Comparison of ENCODE assay signal across 1 cellular context in the genomic region with DNA sequence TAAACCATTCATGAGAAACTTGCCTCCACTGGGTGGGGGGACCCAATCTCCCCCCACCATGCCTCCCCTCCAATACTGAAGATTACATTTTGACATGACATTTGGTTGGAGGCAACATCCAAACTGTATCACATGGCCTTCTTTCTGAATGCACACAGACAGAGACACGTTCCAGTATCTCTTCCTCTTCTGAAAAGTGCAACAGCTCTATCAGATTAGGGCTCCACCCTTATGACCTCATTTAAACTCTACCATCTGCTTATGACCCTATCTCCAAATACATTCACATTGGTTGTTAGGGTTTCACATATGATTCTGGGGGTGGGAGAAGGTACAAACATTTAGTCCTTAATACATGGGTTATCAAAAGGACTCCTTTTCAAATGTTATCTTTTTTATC.
TF ChIP-seq lines count a peak whose summit lies in the region.

No MANE protein-coding gene starts in this region.

TF ChIP-seq in K562, 482 proteins besides CTCF, POLR2A, EP300 and RAD21 (continued from another document):
- TF ChIP-seq, protein P1, sequence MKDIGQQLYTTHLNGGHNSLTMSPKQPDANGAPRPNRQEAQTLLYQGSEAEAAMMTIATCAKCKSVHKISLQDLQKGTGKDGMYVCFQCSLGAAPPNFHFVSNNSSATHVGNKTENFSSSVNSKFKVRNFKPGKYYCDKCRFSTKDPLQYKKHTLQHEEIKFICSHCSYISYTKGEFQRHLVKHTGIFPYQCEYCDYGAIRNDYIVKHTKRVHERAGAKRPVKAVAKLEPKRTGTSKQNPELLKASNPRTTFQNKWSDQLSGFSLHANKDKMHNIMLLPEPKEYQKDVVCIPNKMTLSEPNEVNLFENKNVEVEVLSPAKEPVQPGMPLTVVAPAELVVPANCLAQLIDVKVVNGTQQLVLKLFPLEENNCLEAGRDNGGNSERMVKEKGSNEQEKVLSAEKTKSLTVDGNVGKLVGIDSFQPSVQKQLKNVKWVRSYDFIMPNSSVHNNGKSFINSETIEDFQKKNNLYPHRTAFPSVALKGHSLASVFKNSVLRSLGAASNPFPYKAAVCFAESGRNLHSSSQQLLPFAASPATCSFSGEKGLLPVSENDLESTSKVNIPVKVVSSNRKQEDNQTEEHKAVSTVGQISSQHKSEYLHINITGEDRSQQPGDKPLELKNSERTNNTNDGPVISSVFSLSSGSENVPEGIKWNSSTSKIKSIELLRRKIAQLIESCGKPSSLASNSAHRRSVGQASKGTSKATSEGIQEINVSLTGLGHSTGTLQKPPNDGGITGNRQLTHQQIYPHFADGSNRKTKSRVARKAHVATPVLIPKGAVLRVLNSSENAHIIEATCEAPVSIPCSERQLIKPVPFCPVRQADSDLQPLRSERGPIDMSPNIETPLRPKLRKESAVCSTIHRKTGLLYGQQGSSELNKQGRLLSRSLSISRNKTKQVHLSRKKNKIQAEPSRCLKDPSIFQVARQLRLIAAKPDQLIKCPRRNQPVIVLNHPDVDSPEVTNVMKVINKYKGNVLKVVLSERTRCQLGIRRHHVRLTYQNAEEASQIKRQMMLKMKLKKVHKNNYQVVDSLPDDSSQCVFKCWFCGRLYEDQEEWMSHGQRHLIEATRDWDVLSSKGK (CRISPR knock-in tag; IDR thresholded peaks at IDR 0.05), result no peak
- TF ChIP-seq ZNF589 (CRISPR knock-in tag; IDR thresholded peaks at IDR 0.05; ENCODE audit: low read depth), result no peak
